ENCODE assay signal across 2 cellular contexts in genomic region chr6:52909131-52909530, GRCh38.
TF ChIP-seq lines count a peak whose summit lies in the region.

No MANE protein-coding gene starts in this region.

TF ChIP-seq in SK-N-SH treated with all-trans-retinoic acid at 6 μM for 48 hours, 23 proteins besides CTCF, POLR2A, EP300 and RAD21 (continued from another document):
- TF ChIP-seq, protein P1, sequence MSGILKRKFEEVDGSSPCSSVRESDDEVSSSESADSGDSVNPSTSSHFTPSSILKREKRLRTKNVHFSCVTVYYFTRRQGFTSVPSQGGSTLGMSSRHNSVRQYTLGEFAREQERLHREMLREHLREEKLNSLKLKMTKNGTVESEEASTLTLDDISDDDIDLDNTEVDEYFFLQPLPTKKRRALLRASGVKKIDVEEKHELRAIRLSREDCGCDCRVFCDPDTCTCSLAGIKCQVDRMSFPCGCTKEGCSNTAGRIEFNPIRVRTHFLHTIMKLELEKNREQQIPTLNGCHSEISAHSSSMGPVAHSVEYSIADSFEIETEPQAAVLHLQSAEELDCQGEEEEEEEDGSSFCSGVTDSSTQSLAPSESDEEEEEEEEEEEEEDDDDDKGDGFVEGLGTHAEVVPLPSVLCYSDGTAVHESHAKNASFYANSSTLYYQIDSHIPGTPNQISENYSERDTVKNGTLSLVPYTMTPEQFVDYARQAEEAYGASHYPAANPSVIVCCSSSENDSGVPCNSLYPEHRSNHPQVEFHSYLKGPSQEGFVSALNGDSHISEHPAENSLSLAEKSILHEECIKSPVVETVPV (CRISPR knock-in tag; IDR thresholded peaks at IDR 0.05): no peak
- no peak for TF ChIP-seq RARB (CRISPR knock-in tag; IDR thresholded peaks at IDR 0.05)

TF ChIP-seq in SK-N-SH, 30 proteins besides CTCF, POLR2A, EP300 and RAD21 (continued from another document):
- no peak for TF ChIP-seq REST (IDR thresholded peaks at IDR 0.05; ENCODE audit: low read depth, low read length)
